In genomic region chr17:32155896-32156295, GRCh38 we compare ENCODE assay signal across 14 cellular contexts. TPM values are rescaled to one million over a fixed set of nuclear protein-coding genes. Genes with fewer than 3 reads are reported as not detected.
A peak's percentile ranks its signal among the peaks of the same experiment; 100 is the strongest.
DNase-seq lines count a peak whose midpoint lies in the region; ATAC-seq and TF ChIP-seq lines count a peak whose summit lies in the region.
"Had no signal": no experiment of that assay in that cellular context is flagged by ENCODE, and none has a peak within 500 bp of the region (broad histone marks: within the 10 kb centered on the region; RNA-seq: fewer than 3 reads in every experiment).

No MANE protein-coding gene starts in this region.

- H3K4me3 ChIP-seq in gastrocnemius medialis = no peak overlapping the region
- H3K4me3 ChIP-seq: BLaER1 treated with 17β-estradiol and CSF1 and Interleukin-3, amounts not matched to agents 10 nM and 100 nM; GM23248; K562 had no signal

- no peaks in the 10 kb centered on the region for H3K9me3 ChIP-seq in gastrocnemius medialis

- peaks cover 13% of the 10 kb centered on the region for H3K4me1 Mint-ChIP-seq in nephron progenitor cell

- H3K36me3 Mint-ChIP-seq in nephron progenitor cell (ENCODE audit: low read depth) = peaks cover 46% of the 10 kb centered on the region

- TF ChIP-seq CTCF in C4-2B (conservative IDR thresholded peaks at IDR 0.05) (no peak), gastrocnemius medialis (IDR thresholded peaks at IDR 0.05 in 4 of 5, conservative IDR thresholded peaks at IDR 0.05 in 1 of 5) (no peak), nephron progenitor cell (IDR thresholded peaks at IDR 0.05) (no peak)

- H3K27me3 Mint-ChIP-seq in nephron progenitor cell (ENCODE audit: low read depth, poor library complexity) = peaks cover 1% of the 10 kb centered on the region
- H3K27me3 Mint-ChIP-seq: CD4-positive, alpha-beta T cell had no signal

- DNase-seq in amniotic epithelial cell (ENCODE audit: low read depth) = peak; percentile 79
- DNase-seq in gastrocnemius medialis = no peak
- DNase-seq in nephron progenitor cell = no peak
- DNase-seq in DMS53 treated with DMSO at 0.1 percent for 48 hours (lab: John Stamatoyannopoulos, UW; ENCODE audit: unreplicated experiment) = no peak
- DNase-seq in SW480 (ENCODE audit: low spot score) = no peak
- DNase-seq: CD4-positive, alpha-beta T cell; DMS153; DND-41; GDM1; GM23248 had no signal

- peaks cover 0 to 28% of the 10 kb centered on the region in 2 donors for H3K36me3 ChIP-seq in gastrocnemius medialis

- no peak overlapping the region for H3K4me3 Mint-ChIP-seq in nephron progenitor cell
- H3K4me3 Mint-ChIP-seq: CD4-positive, alpha-beta T cell had no signal

- peaks cover 38 to 47% of the 10 kb centered on the region in 2 donors for H3K4me1 ChIP-seq in gastrocnemius medialis

- no peak overlapping the region for H3K27ac Mint-ChIP-seq in nephron progenitor cell
- H3K27ac Mint-ChIP-seq: CD4-positive, alpha-beta T cell had no signal

- in situ Hi-C loops in gastrocnemius medialis (cut with MboI; ENCODE audit: low sequenced_read_pairs in 4 of 4) = no loop called here

- H3K27ac ChIP-seq in C4-2B = peak overlapping the region; percentile 88
- peak overlapping the region; percentile 61 to 79 (median 72) for H3K27ac ChIP-seq in gastrocnemius medialis
- H3K27ac ChIP-seq: BLaER1 treated with 17β-estradiol and CSF1 and Interleukin-3, amounts not matched to agents 10 nM and 100 nM; GM23248 had no signal

- intact Hi-C loops in gastrocnemius medialis (cut with DNase I; ENCODE audit: low total_unique reads) = no loop called here

- ATAC-seq in gastrocnemius medialis = no peak
- ATAC-seq: HCT116, K562 had no signal

- TF ChIP-seq POLR2A in gastrocnemius medialis (IDR thresholded peaks at IDR 0.05) = no peak

- no peaks in the 10 kb centered on the region for H3K27me3 ChIP-seq in gastrocnemius medialis
- H3K27me3 ChIP-seq: BLaER1 treated with 17β-estradiol and CSF1 and Interleukin-3, amounts not matched to agents 10 nM and 100 nM had no signal

- H3K9me3 Mint-ChIP-seq in nephron progenitor cell = no peaks in the 10 kb centered on the region
- H3K9me3 Mint-ChIP-seq: CD4-positive, alpha-beta T cell had no signal

RNA-seq across cellular contexts. Expression of gene RHOT1, which starts 13.6 kb away (rescaled TPM):
- total RNA-seq in gastrocnemius medialis = 10 to 100 TPM; 30.8 to 67.5 (median 36.2) TPM
